9 cellular contexts compared by ENCODE assay signal in genomic region chr1:213982814-213983588, GRCh38. TPM values are rescaled to one million over a fixed set of nuclear protein-coding genes. Genes with fewer than 3 reads are reported as not detected.
A peak's percentile ranks its signal among the peaks of the same experiment; 100 is the strongest.
DNase-seq lines count a peak whose midpoint lies in the region; ATAC-seq and TF ChIP-seq lines count a peak whose summit lies in the region.
"Had no signal": no experiment of that assay in that cellular context is flagged by ENCODE, and none has a peak within 500 bp of the region (broad histone marks: within the 10 kb centered on the region; RNA-seq: fewer than 3 reads in every experiment).

No MANE protein-coding gene starts in this region.

- no peaks in the 10 kb centered on the region for H3K36me3 Mint-ChIP-seq in MCF 10A (ENCODE audit: insufficient read depth, unreplicated experiment)
- no peaks in the 10 kb centered on the region for H3K36me3 Mint-ChIP-seq in activated T-helper 17 cell treated with anti-CD3 and anti-CD28 coated beads, Interleukin-2, amount 50 U/mL, for 72 hours (ENCODE audit: low read depth)

- H3K27me3 ChIP-seq in breast epithelium, result peaks cover 6 to 81% of the 10 kb centered on the region in 2 donors
- H3K27me3 ChIP-seq in mesenchymal stem cell (ENCODE audit: control insufficient read depth in 1 of 2, insufficient read depth in 1 of 2, low read length in 2 of 2), result peaks cover 89 to 90% of the 10 kb centered on the region in 2 experiments
- H3K27me3 ChIP-seq in vagina, result peaks cover 26% of the 10 kb centered on the region

- BruUV-seq in MCF 10A (replicated peaks; lab: Mats Ljungman, UMichigan), result no TSS peak

- no peaks in the 10 kb centered on the region for H3K4me1 Mint-ChIP-seq in MCF 10A (ENCODE audit: insufficient read depth, unreplicated experiment)
- peaks cover 3% of the 10 kb centered on the region for H3K4me1 Mint-ChIP-seq in activated T-helper 17 cell treated with anti-CD3 and anti-CD28 coated beads, Interleukin-2, amount 50 U/mL, for 72 hours

- H3K4me3 ChIP-seq in breast epithelium (peak overlapping the region; percentile 22 to 63 (median 39)), mesenchymal stem cell (ENCODE audit: insufficient read depth in 1 of 2, low read depth in 1 of 2, low read length in 2 of 2) (peak overlapping the region; percentile 17 to 71), vagina (peak overlapping the region; percentile 24 to 32)

- CTCF ChIA-PET in MCF 10A (lab: Yijun Ruan, JAX), result no interaction called here

- H3K4me3 Mint-ChIP-seq in MCF 10A (ENCODE audit: unreplicated experiment), result no peak overlapping the region
- H3K4me3 Mint-ChIP-seq in activated T-helper 17 cell treated with anti-CD3 and anti-CD28 coated beads, Interleukin-2, amount 50 U/mL, for 72 hours, result no peak overlapping the region

- H2BK5ac ChIP-seq in mesenchymal stem cell (ENCODE audit: low read depth, low read length, poor library complexity, severe bottlenecking), result no peak overlapping the region

- H4K91ac ChIP-seq in mesenchymal stem cell (ENCODE audit: low read length), result no peak overlapping the region

- intact Hi-C loops in breast epithelium (cut with DNase I; ENCODE audit: low total_unique reads) (no loop called here), MCF 10A (cut with micrococcal nuclease) (no loop called here), vagina (cut with DNase I) (no loop called here)

- under 1% methylated on average over 53 of the region's 66 CpGs for WGBS in mesenchymal stem cell

- POLR2A ChIA-PET in MCF 10A (lab: Yijun Ruan, JAX), result no interaction called here

- peaks cover 87% of the 10 kb centered on the region for H3K27me3 Mint-ChIP-seq in MCF 10A (ENCODE audit: insufficient read depth, unreplicated experiment)
- H3K27me3 Mint-ChIP-seq in activated T-helper 17 cell treated with anti-CD3 and anti-CD28 coated beads, Interleukin-2, amount 50 U/mL, for 72 hours, result peaks cover 74% of the 10 kb centered on the region

- H3K79me1 ChIP-seq in mesenchymal stem cell (replicated peaks; ENCODE audit: low read length, poor library complexity, severe bottlenecking), result no peaks in the 10 kb centered on the region

- no peak for DNase-seq in breast epithelium (ENCODE audit: low spot score in 2 of 2)
- DNase-seq in MCF 10A (ENCODE audit: unreplicated experiment), result no peak
- peak; percentile 39 for DNase-seq in cerebellum (ENCODE audit: low spot score)
- no peak for DNase-seq in mesenchymal stem cell
- DNase-seq in vagina (ENCODE audit: extremely low spot score in 2 of 2), result no peak
- DNase-seq: DND-41 had no signal

- no peak overlapping the region for H3K4ac ChIP-seq in mesenchymal stem cell (ENCODE audit: low read depth in 1 of 2, low read length in 2 of 2)

- H2BK15ac ChIP-seq in mesenchymal stem cell (ENCODE audit: low read depth, poor library complexity, severe bottlenecking), result no peak overlapping the region

- H2AFZ ChIP-seq in mesenchymal stem cell (ENCODE audit: low read depth, low read length), result no peak overlapping the region

- H3K4me1 ChIP-seq in breast epithelium, result peaks cover 0 to 9% of the 10 kb centered on the region in 2 donors
- peaks cover 18% of the 10 kb centered on the region for H3K4me1 ChIP-seq in mesenchymal stem cell (ENCODE audit: control insufficient read depth, insufficient read depth, low read depth, low read length)
- peaks cover 38% of the 10 kb centered on the region for H3K4me1 ChIP-seq in vagina

- H3K9me3 Mint-ChIP-seq in MCF 10A (ENCODE audit: unreplicated experiment), result no peaks in the 10 kb centered on the region
- H3K9me3 Mint-ChIP-seq in activated T-helper 17 cell treated with anti-CD3 and anti-CD28 coated beads, Interleukin-2, amount 50 U/mL, for 72 hours, result peaks cover 4% of the 10 kb centered on the region

- no peak overlapping the region for H2BK12ac ChIP-seq in mesenchymal stem cell (ENCODE audit: low read length in 2 of 2)

- H4K8ac ChIP-seq in mesenchymal stem cell (ENCODE audit: low read length), result no peak overlapping the region

- H3K9ac ChIP-seq in mesenchymal stem cell (ENCODE audit: low read length), result no peak overlapping the region

- peak overlapping the region; percentile 50 for H3K4me2 ChIP-seq in mesenchymal stem cell (ENCODE audit: low read length, poor library complexity, severe bottlenecking)

- H3K9me3 ChIP-seq in breast epithelium (no peaks in the 10 kb centered on the region), mesenchymal stem cell (ENCODE audit: control insufficient read depth, low read length) (peaks cover 3% of the 10 kb centered on the region), vagina (no peaks in the 10 kb centered on the region)

- H2BK120ac ChIP-seq in mesenchymal stem cell (ENCODE audit: low read depth, low read length), result no peak overlapping the region

- H3K36me3 ChIP-seq in breast epithelium, result no peaks in the 10 kb centered on the region
- no peaks in the 10 kb centered on the region for H3K36me3 ChIP-seq in mesenchymal stem cell (ENCODE audit: control insufficient read depth in 1 of 2, insufficient read depth in 2 of 2, low read depth in 1 of 2, low read length in 2 of 2)
- H3K36me3 ChIP-seq in vagina, result no peaks in the 10 kb centered on the region

- H2AK5ac ChIP-seq in mesenchymal stem cell (ENCODE audit: low read length, severe bottlenecking), result no peak overlapping the region

- TF ChIP-seq POLR2A in breast epithelium (IDR thresholded peaks at IDR 0.05) (no peak), vagina (IDR thresholded peaks at IDR 0.05) (no peak)

- peak overlapping the region in 1 of 2 donors; percentile 13 for H3K27ac ChIP-seq in breast epithelium
- no peak overlapping the region for H3K27ac ChIP-seq in mesenchymal stem cell (ENCODE audit: low read length, poor library complexity, severe bottlenecking)
- no peak overlapping the region for H3K27ac ChIP-seq in vagina

- H3K18ac ChIP-seq in mesenchymal stem cell (ENCODE audit: low read depth in 1 of 2, low read length in 2 of 2), result no peak overlapping the region

- no peak overlapping the region for H3K27ac Mint-ChIP-seq in MCF 10A (ENCODE audit: low read depth, unreplicated experiment)
- H3K27ac Mint-ChIP-seq in activated T-helper 17 cell treated with anti-CD3 and anti-CD28 coated beads, Interleukin-2, amount 50 U/mL, for 72 hours, result no peak overlapping the region

- TF ChIP-seq CTCF in breast epithelium (IDR thresholded peaks at IDR 0.05), result no peak
- TF ChIP-seq CTCF in MCF 10A (IDR thresholded peaks at IDR 0.05; ENCODE audit: unreplicated experiment), result no peak
- TF ChIP-seq CTCF in vagina (IDR thresholded peaks at IDR 0.05), result no peak

- H3K23ac ChIP-seq in mesenchymal stem cell (ENCODE audit: low read length in 2 of 2), result no peak overlapping the region

- no peak for ATAC-seq in GM19397 (IDR thresholded peaks at IDR 0.05; ENCODE audit: unreplicated experiment)
- ATAC-seq in GM21619 (IDR thresholded peaks at IDR 0.05; ENCODE audit: unreplicated experiment), result no peak
- ATAC-seq in activated T-helper 17 cell treated with anti-CD3 and anti-CD28 coated beads, Interleukin-2, amount 50 U/mL, for 72 hours (replicated peaks), result no peak

- no peak overlapping the region for H3K14ac ChIP-seq in mesenchymal stem cell (ENCODE audit: low read length in 2 of 2)

RNA-seq across cellular contexts. Expression of gene PROX1, which starts 4.8 kb away (rescaled TPM):
- 1 to 10 TPM; 1.8 to 7.5 (median 5.7) TPM for total RNA-seq in breast epithelium
- total RNA-seq in MCF 10A (2022), result 0.61 TPM in 2 replicates
- total RNA-seq in cerebellum, result 12.4 TPM
- polyA plus RNA-seq in mesenchymal stem cell (2013, experiment 1 of 2), result 0.10 TPM
- 0.11 TPM for polyA plus RNA-seq in mesenchymal stem cell (2013, experiment 2 of 2)
- total RNA-seq in vagina, result 4.7 TPM
- under 1 TPM; 0.08 to 0.11 TPM for total RNA-seq in activated T-helper 17 cell treated with anti-CD3 and anti-CD28 coated beads, Interleukin-2, amount 50 U/mL, for 72 hours
